Comparison of ENCODE assay signal across 21 cellular contexts in genomic region chr6:37474316-37474715, GRCh38. TPM values are rescaled to one million over a fixed set of nuclear protein-coding genes. Genes with fewer than 3 reads are reported as not detected.
DNase-seq lines count a peak whose midpoint lies in the region; ATAC-seq and TF ChIP-seq lines count a peak whose summit lies in the region.
"Had no signal": no experiment of that assay in that cellular context is flagged by ENCODE, and none has a peak within 500 bp of the region (broad histone marks: within the 10 kb centered on the region; RNA-seq: fewer than 3 reads in every experiment).

No MANE protein-coding gene starts in this region.

- H3K4me3 Mint-ChIP-seq in endodermal cell, result no peak overlapping the region
- H3K4me3 Mint-ChIP-seq: H9, HFFc6 had no signal

- no peaks in the 10 kb centered on the region for H3K79me2 ChIP-seq in SK-N-SH (ENCODE audit: insufficient read depth)

- no peaks in the 10 kb centered on the region for H3K9me2 ChIP-seq in SK-N-SH

- POLR2A ChIA-PET in SK-N-SH (lab: Yijun Ruan, JAX), result interaction anchor here (1.7 kb wide), 1 partner anchor 17 kb away, joined by 4 read pairs; no protein-coding TSS in a partner anchor

- H2AFZ ChIP-seq in SK-N-SH (ENCODE audit: low read depth), result no peak overlapping the region

- CTCF ChIA-PET in SK-N-SH (lab: Yijun Ruan, JAX), result interaction anchor here (1.0 to 4.8 kb wide), 12 partner anchors 9 to 218 kb away, joined by 3 to 26 read pairs (median 6); no protein-coding TSS in a partner anchor

- H3K36me3 Mint-ChIP-seq in endodermal cell (ENCODE audit: low read depth), result peaks cover 90% of the 10 kb centered on the region

- H3K27me3 ChIP-seq in SK-N-SH (ENCODE audit: insufficient read depth) (no peaks in the 10 kb centered on the region), endodermal cell (ENCODE audit: control insufficient read depth, insufficient read depth, low read length, poor library complexity, severe bottlenecking) (no peaks in the 10 kb centered on the region)
- H3K27me3 ChIP-seq: Peyer's patch had no signal

- H3K4me1 Mint-ChIP-seq in endodermal cell, result no peaks in the 10 kb centered on the region
- H3K4me1 Mint-ChIP-seq: H9 had no signal

- H3F3A ChIP-seq in SK-N-SH (replicated peaks; ENCODE audit: insufficient read depth), result no peaks in the 10 kb centered on the region

- no peak overlapping the region for H3K4me2 ChIP-seq in SK-N-SH

- H3K27ac ChIP-seq in SK-N-SH (ENCODE audit: low read depth in 2 of 2, low read length in 1 of 2), result peak overlapping the region in 1 of 2 experiments; percentile 88; a peak in 2 of 4 replicates
- no peak overlapping the region for H3K27ac ChIP-seq in endodermal cell (ENCODE audit: low read depth, low read length)
- H3K27ac ChIP-seq: Peyer's patch had no signal

- no peak for TF ChIP-seq EP300 in SK-N-SH (IDR thresholded peaks at IDR 0.05; ENCODE audit: borderline replicate concordance in 1 of 2, low read depth in 1 of 2, low read length in 1 of 2)

- TF ChIP-seq CTCF in SK-N-SH (IDR thresholded peaks at IDR 0.05) (no peak), endodermal cell (conservative IDR thresholded peaks at IDR 0.05) (no peak)

- DNase-seq in SK-N-SH (no peak), cardiac septum (ENCODE audit: low spot score) (peak; percentile 46), Right ventricle myocardium inferior (ENCODE audit: missing footprints) (no peak), D341Med (ENCODE audit: low spot score) (peak; percentile 10), endodermal cell (peak; percentile 17)
- DNase-seq: 8988T, C1 segment of cervical spinal cord, EL, GF-D8, H9, HFFc6, Kasumi-1, NCI-H1694, NCI-H2081, NCI-H2171, NCI-H524 treated with DMSO at 0.1 percent for 48 hours, NCI-H82, Peyer's patch had no signal

- ATAC-seq in SK-N-SH treated with all-trans-retinoic acid at 6 μM for 48 hours (no peak), Right ventricle myocardium inferior (no peak), GM18873 (IDR thresholded peaks at IDR 0.05; ENCODE audit: low FRiP score, unreplicated experiment) (no peak), GM19452 (IDR thresholded peaks at IDR 0.05; ENCODE audit: unreplicated experiment) (no peak)

- intact Hi-C loops in cardiac septum (cut with DNase I), result loop anchor here (5.0 kb wide), 1 partner anchor 42 kb away; the partner anchor contains the start of gene CMTR1
- intact Hi-C loops in Right ventricle myocardium inferior (cut with DNase I), result no loop called here

- no peaks in the 10 kb centered on the region for H3K27me3 Mint-ChIP-seq in endodermal cell (ENCODE audit: insufficient read depth)

- no peak overlapping the region for H3K9ac ChIP-seq in SK-N-SH
- no peak overlapping the region for H3K9ac ChIP-seq in endodermal cell (ENCODE audit: extremely low read depth, low read length, poor library complexity, severe bottlenecking)

- H3K27ac Mint-ChIP-seq in endodermal cell, result no peak overlapping the region
- H3K27ac Mint-ChIP-seq: H9, HFFc6 had no signal

- H3K4me1 ChIP-seq in SK-N-SH (ENCODE audit: control insufficient read depth in 1 of 2, insufficient read depth in 2 of 2, low read depth in 1 of 2, low read length in 1 of 2) (peaks cover 7 to 32% of the 10 kb centered on the region in 2 experiments; a peak in 3 of 4 replicates), endodermal cell (ENCODE audit: control insufficient read depth, insufficient read depth, low read length) (no peaks in the 10 kb centered on the region)
- H3K4me1 ChIP-seq: Peyer's patch had no signal

- H4K20me1 ChIP-seq in SK-N-SH (ENCODE audit: insufficient read depth), result no peaks in the 10 kb centered on the region

- H3K9me3 ChIP-seq in SK-N-SH (no peaks in the 10 kb centered on the region), endodermal cell (ENCODE audit: control insufficient read depth, low read length) (peaks cover 6% of the 10 kb centered on the region)
- H3K9me3 ChIP-seq: Peyer's patch had no signal

- H3K4me3 ChIP-seq in SK-N-SH (ENCODE audit: low read depth in 2 of 2, low read length in 1 of 2) (no peak overlapping the region), endodermal cell (ENCODE audit: low read length) (no peak overlapping the region)
- H3K4me3 ChIP-seq: Peyer's patch had no signal

- H3K36me3 ChIP-seq in SK-N-SH (replicated peaks in 1 of 2; ENCODE audit: control insufficient read depth in 1 of 2, insufficient read depth in 2 of 2, low read length in 1 of 2) (peaks cover 22 to 70% of the 10 kb centered on the region in 2 experiments), endodermal cell (ENCODE audit: control insufficient read depth, insufficient read depth, low read length) (peaks cover 78% of the 10 kb centered on the region)

- TF ChIP-seq RAD21 in SK-N-SH (IDR thresholded peaks at IDR 0.05; ENCODE audit: low read length), result no peak

- 96% methylated on average over 4 of the region's 4 CpGs for WGBS in SK-N-SH (ENCODE audit: low lambda C conversion rate)
- WGBS in endodermal cell (ENCODE audit: insufficient coverage in 1 of 2, insufficient read length in 1 of 2), 2 experiments, result 94 to 97% methylated on average over 4 of the region's 4 CpGs

- no peaks in the 10 kb centered on the region for H3K9me3 Mint-ChIP-seq in endodermal cell
- H3K9me3 Mint-ChIP-seq: H9, HFFc6 had no signal

TF ChIP-seq in SK-N-SH, 30 proteins besides CTCF, POLR2A, EP300 and RAD21 (continues in another document):
- no peak for TF ChIP-seq IRF3 (IDR thresholded peaks at IDR 0.05; ENCODE audit: low read depth, low read length)
- no peak for TF ChIP-seq ZBTB33 (IDR thresholded peaks at IDR 0.05; ENCODE audit: borderline replicate concordance, low read depth)
- no peak for TF ChIP-seq YY1 (IDR thresholded peaks at IDR 0.05; ENCODE audit: low read depth)

TF ChIP-seq in SK-N-SH treated with all-trans-retinoic acid at 6 μM for 48 hours, 23 proteins besides CTCF, POLR2A, EP300 and RAD21 (continues in another document):
- TF ChIP-seq ZFP30 (CRISPR knock-in tag; IDR thresholded peaks at IDR 0.05) (no peak), TOX (CRISPR knock-in tag; IDR thresholded peaks at IDR 0.05; ENCODE audit: borderline replicate concordance) (no peak), TSHZ2 (CRISPR knock-in tag; IDR thresholded peaks at IDR 0.05) (no peak), TCF4 (CRISPR knock-in tag; IDR thresholded peaks at IDR 0.05; ENCODE audit: borderline replicate concordance) (no peak), PATZ1 (CRISPR knock-in tag; IDR thresholded peaks at IDR 0.05; ENCODE audit: borderline replicate concordance) (no peak), ISL1 (CRISPR knock-in tag; IDR thresholded peaks at IDR 0.05) (no peak), CSDC2 (CRISPR knock-in tag; IDR thresholded peaks at IDR 0.05) (no peak), ZNF70 (CRISPR knock-in tag; IDR thresholded peaks at IDR 0.05) (no peak), BACH2 (CRISPR knock-in tag; IDR thresholded peaks at IDR 0.05; ENCODE audit: borderline replicate concordance) (no peak)

RNA-seq across cellular contexts. Expression of gene CCDC167, which starts 25.4 kb away (rescaled TPM):
- 49.1 and 63.2 TPM in 2 replicates for polyA plus RNA-seq in SK-N-SH (2012; rRNA removed)
- polyA plus RNA-seq in SK-N-SH (2012; cell fraction: cytosol; rRNA removed), result 50.1 and 62.9 TPM in 2 replicates
- polyA plus RNA-seq in SK-N-SH (2012; cell fraction: nucleus; rRNA removed), result 17.7 and 37.0 TPM in 2 replicates
- total RNA-seq in cardiac septum (28.0 TPM), Right ventricle myocardium inferior (27.1 TPM), endodermal cell (10 to 100 TPM; 60.4 to 66.1 TPM)
- polyA plus RNA-seq in endodermal cell (2013, experiment 1 of 2), result 65.2 TPM
- 71.0 TPM for polyA plus RNA-seq in endodermal cell (2013, experiment 2 of 2)

RNA-seq across cellular contexts. Expression of gene CMTR1, which starts 41.3 kb away (rescaled TPM):
- 19.8 and 25.0 TPM in 2 replicates for polyA plus RNA-seq in SK-N-SH (2012; rRNA removed)
- 14.4 and 17.2 TPM in 2 replicates for polyA plus RNA-seq in SK-N-SH (2012; cell fraction: cytosol; rRNA removed)
- 52.7 and 76.0 TPM in 2 replicates for polyA plus RNA-seq in SK-N-SH (2012; cell fraction: nucleus; rRNA removed)
- total RNA-seq in cardiac septum, result 30.4 TPM
- 29.3 TPM for total RNA-seq in Right ventricle myocardium inferior
- total RNA-seq in endodermal cell, result 10 to 100 TPM; 62.0 to 91.6 TPM
- polyA plus RNA-seq in endodermal cell (2013, experiment 1 of 2), result 42.5 TPM
- polyA plus RNA-seq in endodermal cell (2013, experiment 2 of 2), result 40.7 TPM

Comparison
In these comparisons a context has a peak if more than half of its experiments do, and no peak if none do; other contexts are left out.
1. DNase-seq: peak in cardiac septum (single experiment), D341Med (single experiment) and endodermal cell (single experiment); none in SK-N-SH (single experiment) and Right ventricle myocardium inferior (single experiment).